Comparison of ENCODE assay signal across 10 cellular contexts in the genomic region with DNA sequence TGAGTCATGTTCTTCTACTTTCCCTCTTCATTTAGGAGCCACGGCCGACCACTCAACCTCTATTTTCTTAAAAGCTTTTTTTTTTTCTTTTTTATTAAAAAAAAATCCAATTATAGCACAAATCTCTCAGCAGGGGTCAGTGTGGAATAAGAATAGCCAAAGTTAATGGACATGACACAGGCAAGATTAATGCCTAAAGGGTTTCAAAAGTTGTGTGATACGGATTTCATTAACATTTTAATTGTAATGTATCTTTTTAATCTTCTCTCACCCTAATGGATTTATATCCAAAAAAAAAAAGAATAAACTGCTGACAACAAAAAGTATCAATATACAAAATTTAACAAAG. TPM values are rescaled to one million over a fixed set of nuclear protein-coding genes. Genes with fewer than 3 reads are reported as not detected.
DNase-seq lines count a peak whose midpoint lies in the region; ATAC-seq, FAIRE-seq and TF ChIP-seq lines count a peak whose summit lies in the region.
"Had no signal": no experiment of that assay in that cellular context is flagged by ENCODE, and none has a peak within 500 bp of the region (broad histone marks: within the 10 kb centered on the region; RNA-seq: fewer than 3 reads in every experiment).

No MANE protein-coding gene starts in this region.

- H3K36me3 ChIP-seq in SK-N-SH (replicated peaks in 1 of 2; ENCODE audit: control insufficient read depth in 1 of 2, insufficient read depth in 2 of 2, low read length in 1 of 2) = peaks cover 0 to 2% of the 10 kb centered on the region in 2 experiments
- H3K36me3 ChIP-seq in hepatocyte (replicated peaks; ENCODE audit: insufficient read depth, low read depth) = no peaks in the 10 kb centered on the region

- no peak for TF ChIP-seq POLR2A in A549 (IDR thresholded peaks at IDR 0.05; ENCODE audit: low read length)

- CTCF ChIA-PET in A549 (lab: Yijun Ruan, JAX) (interaction anchor here (0.6 to 4.2 kb wide), 25 partner anchors 9 to 838 kb away, joined by 3 to 94 read pairs (median 4); partner anchors contain the start of gene TMEM250), SK-N-SH (lab: Yijun Ruan, JAX) (interaction anchor here (0.7 to 4.3 kb wide), 20 partner anchors 12 to 374 kb away, joined by 3 to 37 read pairs (median 4); no protein-coding TSS in a partner anchor)

- H3K9me3 ChIP-seq in A549 (no peaks in the 10 kb centered on the region), SK-N-SH (no peaks in the 10 kb centered on the region), hepatocyte (ENCODE audit: low read depth) (no peaks in the 10 kb centered on the region)

- H3F3A ChIP-seq in SK-N-SH (replicated peaks; ENCODE audit: insufficient read depth) = peaks cover 10% of the 10 kb centered on the region

- H3K4me2 ChIP-seq in A549 (peak overlapping the region; percentile 97; the same call in 2 of the 3 replicates), SK-N-SH (peak overlapping the region; percentile 49; the same call in 1 of the 2 replicates), hepatocyte (no peak overlapping the region)

- H3K4me3 ChIP-seq in A549 = no peak overlapping the region
- no peak overlapping the region for H3K4me3 ChIP-seq in SK-N-SH (ENCODE audit: low read depth in 2 of 2, low read length in 1 of 2)
- H3K4me3 ChIP-seq in hepatocyte = no peak overlapping the region

- ATAC-seq in A549 = no peak
- ATAC-seq in activated T-cell treated with anti-CD3 and anti-CD28 coated beads, Interleukin-2, amount 50 U/mL, for 72 hours (replicated peaks in 1 of 2) = no peak
- ATAC-seq in HG03139 (IDR thresholded peaks at IDR 0.05; ENCODE audit: unreplicated experiment) = no peak

- TF ChIP-seq RAD21 in A549 (conservative IDR thresholded peaks at IDR 0.05 in 1 of 2, IDR thresholded peaks at IDR 0.05 in 1 of 2) (peak; percentile 54 to 66; a peak in 4 of 5 replicates), SK-N-SH (IDR thresholded peaks at IDR 0.05; ENCODE audit: low read length) (peak; percentile 78)

- H3K36me3 Mint-ChIP-seq in activated T-cell treated with anti-CD3 and anti-CD28 coated beads, Interleukin-2, amount 50 U/mL, for 72 hours (ENCODE audit: insufficient read depth in 2 of 2) = no peaks in the 10 kb centered on the region
- H3K36me3 Mint-ChIP-seq: T-cell had no signal

- H3K27me3 Mint-ChIP-seq in activated T-cell treated with anti-CD3 and anti-CD28 coated beads, Interleukin-2, amount 50 U/mL, for 72 hours (ENCODE audit: low read depth) = no peaks in the 10 kb centered on the region
- H3K27me3 Mint-ChIP-seq: T-cell had no signal

- no peak overlapping the region for H3K27ac Mint-ChIP-seq in activated T-cell treated with anti-CD3 and anti-CD28 coated beads, Interleukin-2, amount 50 U/mL, for 72 hours
- H3K27ac Mint-ChIP-seq: T-cell had no signal

- TF ChIP-seq EP300 in A549 (IDR thresholded peaks at IDR 0.05) = no peak
- no peak for TF ChIP-seq EP300 in SK-N-SH (IDR thresholded peaks at IDR 0.05; ENCODE audit: borderline replicate concordance in 1 of 2, low read depth in 1 of 2, low read length in 1 of 2)

- peaks cover 48% of the 10 kb centered on the region for H3K4me1 ChIP-seq in A549
- H3K4me1 ChIP-seq in SK-N-SH (ENCODE audit: control insufficient read depth in 1 of 2, insufficient read depth in 2 of 2, low read depth in 1 of 2, low read length in 1 of 2) = peaks cover 32 to 54% of the 10 kb centered on the region in 2 experiments; a peak in 3 of 4 replicates
- peaks cover 24% of the 10 kb centered on the region for H3K4me1 ChIP-seq in hepatocyte (ENCODE audit: insufficient read depth)

- FAIRE-seq in A549 (lab: Jason Lieb, UNC) = no peak

- no peak overlapping the region for H3K4me3 Mint-ChIP-seq in activated T-cell treated with anti-CD3 and anti-CD28 coated beads, Interleukin-2, amount 50 U/mL, for 72 hours
- H3K4me3 Mint-ChIP-seq: T-cell had no signal

- H3K79me2 ChIP-seq in SK-N-SH (ENCODE audit: insufficient read depth) = peaks cover 92% of the 10 kb centered on the region
- peaks cover 97% of the 10 kb centered on the region for H3K79me2 ChIP-seq in hepatocyte

- H2AFZ ChIP-seq in SK-N-SH (ENCODE audit: low read depth) (no peak overlapping the region), hepatocyte (no peak overlapping the region)

- peak overlapping the region in 1 of 2 experiments; percentile 92; a peak in 3 of 6 replicates for H3K27ac ChIP-seq in A549
- H3K27ac ChIP-seq in SK-N-SH (ENCODE audit: low read depth in 2 of 2, low read length in 1 of 2) = no peak overlapping the region
- no peak overlapping the region for H3K27ac ChIP-seq in hepatocyte

- no peaks in the 10 kb centered on the region for H3K9me3 Mint-ChIP-seq in activated T-cell treated with anti-CD3 and anti-CD28 coated beads, Interleukin-2, amount 50 U/mL, for 72 hours
- H3K9me3 Mint-ChIP-seq: T-cell had no signal

- peaks cover 90% of the 10 kb centered on the region for H4K20me1 ChIP-seq in SK-N-SH (ENCODE audit: insufficient read depth)
- H4K20me1 ChIP-seq in hepatocyte (ENCODE audit: insufficient read depth, poor library complexity, severe bottlenecking) = peaks cover 89% of the 10 kb centered on the region

- DNase-seq in A549 (ENCODE audit: low read depth in 1 of 2, low spot score in 1 of 2) (no peak), GM10266 (ENCODE audit: extremely low spot score) (no peak), SK-N-SH (peak; percentile 78), hepatocyte (ENCODE audit: low spot score) (no peak), activated gamma-delta T cell treated with Interleukin-2 at 50 U/mL for 16 hours (no peak), occipital lobe (lab: John Stamatoyannopoulos, UW) (no peak)
- no peak for DNase-seq in activated T-cell treated with anti-CD3 and anti-CD28 coated beads, Interleukin-2, amount 50 U/mL, for 72 hours
- DNase-seq: T-cell, trophoblast cell had no signal

- peaks cover 4% of the 10 kb centered on the region for H3K4me1 Mint-ChIP-seq in activated T-cell treated with anti-CD3 and anti-CD28 coated beads, Interleukin-2, amount 50 U/mL, for 72 hours (ENCODE audit: low read depth)

- no peak overlapping the region for H3K9ac ChIP-seq in SK-N-SH

- TF ChIP-seq CTCF in A549 (IDR thresholded peaks at IDR 0.05) (peak; percentile 59), GM10266 (IDR thresholded peaks at IDR 0.05; ENCODE audit: control insufficient read depth, insufficient read depth, low read depth, missing control alignments) (peak; percentile 30), SK-N-SH (IDR thresholded peaks at IDR 0.05) (peak; percentile 72), hepatocyte (IDR thresholded peaks at IDR 0.05; ENCODE audit: poor library complexity) (peak; percentile 53)

- WGBS in A549 (ENCODE audit: missing lambda C conversion rate) = 54% methylated on average over 3 of the region's 3 CpGs
- 14% methylated on average over 3 of the region's 3 CpGs for WGBS in SK-N-SH (ENCODE audit: low lambda C conversion rate)
- 52% methylated on average over 3 of the region's 3 CpGs for WGBS in hepatocyte (ENCODE audit: low lambda C conversion rate, missing lambda C conversion rate)

- H3K27me3 ChIP-seq in SK-N-SH (ENCODE audit: insufficient read depth) (no peaks in the 10 kb centered on the region), hepatocyte (no peaks in the 10 kb centered on the region)

- H3K9me2 ChIP-seq in SK-N-SH = no peaks in the 10 kb centered on the region
- H3K9me2 ChIP-seq in hepatocyte (replicated peaks; ENCODE audit: insufficient read depth) = no peaks in the 10 kb centered on the region

- POLR2A ChIA-PET in A549 (lab: Yijun Ruan, JAX) (interaction anchor here (0.7 to 2.0 kb wide), 3 partner anchors 28 to 38 kb away, joined by 3 to 9 read pairs (median 5); no protein-coding TSS in a partner anchor), SK-N-SH (lab: Yijun Ruan, JAX) (interaction anchor here (0.7 kb wide), 1 partner anchor 49 kb away, joined by 3 read pairs; no protein-coding TSS in a partner anchor)

TF ChIP-seq in A549, 52 proteins besides CTCF, POLR2A, EP300 and RAD21 (continues in another document):
- TF ChIP-seq PHF8 (IDR thresholded peaks at IDR 0.05; ENCODE audit: borderline replicate concordance, low read depth) (no peak), ZNF302 (CRISPR knock-in tag; IDR thresholded peaks at IDR 0.05) (no peak), NFE2L2 (conservative IDR thresholded peaks at IDR 0.05; ENCODE audit: low read length) (no peak), GATA3 (IDR thresholded peaks at IDR 0.05; ENCODE audit: borderline replicate concordance) (no peak), HDAC2 (IDR thresholded peaks at IDR 0.05) (no peak)

TF ChIP-seq in SK-N-SH, 30 proteins besides CTCF, POLR2A, EP300 and RAD21 (continues in another document):
- TF ChIP-seq TEAD4 (IDR thresholded peaks at IDR 0.05; ENCODE audit: borderline replicate concordance, insufficient read depth) = no peak
- TF ChIP-seq MXI1 (IDR thresholded peaks at IDR 0.05; ENCODE audit: low read depth, low read length) = no peak

RNA-seq across cellular contexts. Expression of gene NACC2, which starts 5.4 kb away (rescaled TPM):
- polyA plus RNA-seq in A549 (2011; rRNA removed) (12.7 and 16.1 TPM in 2 replicates), A549 (2017; fragmentation: RNase III; extraction: RNeasy Plus Mini Kit Qiagen cat#74134 plus additional on column Dnase treatment) (28.4 to 29.5 TPM (median 29.2 TPM) in 3 replicates), SK-N-SH (2012; rRNA removed) (18.4 and 22.1 TPM in 2 replicates), hepatocyte (7.1 and 11.0 TPM in 2 replicates)
- polyA plus RNA-seq in A549 (2012; cell fraction: cytosol; rRNA removed) = 24.7 and 31.7 TPM in 2 replicates
- 60.5 and 64.5 TPM in 2 replicates for polyA plus RNA-seq in A549 (2012; cell fraction: nucleus; rRNA removed)
- polyA minus RNA-seq in A549 (2011; rRNA and poly(A)+ RNA removed) = 16.6 and 18.9 TPM in 2 replicates
- 11.0 and 14.6 TPM in 2 replicates for polyA plus RNA-seq in SK-N-SH (2012; cell fraction: cytosol; rRNA removed)
- 32.2 and 32.4 TPM in 2 replicates for polyA plus RNA-seq in SK-N-SH (2012; cell fraction: nucleus; rRNA removed)
- total RNA-seq in hepatocyte (12.3 and 13.0 TPM in 2 replicates), occipital lobe (5.9 TPM)
- 10 to 100 TPM in 1 of 2 donors, 1 to 10 TPM in 1; 8.4 to 13.7 TPM for total RNA-seq in activated T-cell treated with anti-CD3 and anti-CD28 coated beads, Interleukin-2, amount 50 U/mL, for 72 hours

RNA-seq across cellular contexts. Expression of gene TMEM250, which starts 29.0 kb away (rescaled TPM):
- 13.0 and 15.3 TPM in 2 replicates for polyA plus RNA-seq in A549 (2011; rRNA removed)
- 19.7 and 31.3 TPM in 2 replicates for polyA plus RNA-seq in A549 (2012; cell fraction: cytosol; rRNA removed)
- 34.7 and 47.6 TPM in 2 replicates for polyA plus RNA-seq in A549 (2012; cell fraction: nucleus; rRNA removed)
- 31.4 to 35.2 TPM (median 34.0 TPM) in 3 replicates for polyA plus RNA-seq in A549 (2017; fragmentation: RNase III; extraction: RNeasy Plus Mini Kit Qiagen cat#74134 plus additional on column Dnase treatment)
- 16.1 and 19.3 TPM in 2 replicates for polyA minus RNA-seq in A549 (2011; rRNA and poly(A)+ RNA removed)
- 22.1 and 25.9 TPM in 2 replicates for polyA plus RNA-seq in SK-N-SH (2012; rRNA removed)
- 14.6 and 21.9 TPM in 2 replicates for polyA plus RNA-seq in SK-N-SH (2012; cell fraction: cytosol; rRNA removed)
- polyA plus RNA-seq in SK-N-SH (2012; cell fraction: nucleus; rRNA removed) = 31.1 and 36.2 TPM in 2 replicates
- total RNA-seq in hepatocyte = 32.9 and 37.8 TPM in 2 replicates
- 45.3 and 47.6 TPM in 2 replicates for polyA plus RNA-seq in hepatocyte
- total RNA-seq in activated T-cell treated with anti-CD3 and anti-CD28 coated beads, Interleukin-2, amount 50 U/mL, for 72 hours = 10 to 100 TPM; 23.1 to 23.5 TPM
- 26.4 TPM for total RNA-seq in occipital lobe

Comparison
In these comparisons a context has a peak if more than half of its experiments do, and no peak if none do; other contexts are left out.
1. Of the 12 proteins assayed by ChIP-seq in both A549 and SK-N-SH: peak only in A549: none; only in SK-N-SH: PBX3; in both: CTCF, RAD21 and SMC3; in neither: 8.